In the genomic region with DNA sequence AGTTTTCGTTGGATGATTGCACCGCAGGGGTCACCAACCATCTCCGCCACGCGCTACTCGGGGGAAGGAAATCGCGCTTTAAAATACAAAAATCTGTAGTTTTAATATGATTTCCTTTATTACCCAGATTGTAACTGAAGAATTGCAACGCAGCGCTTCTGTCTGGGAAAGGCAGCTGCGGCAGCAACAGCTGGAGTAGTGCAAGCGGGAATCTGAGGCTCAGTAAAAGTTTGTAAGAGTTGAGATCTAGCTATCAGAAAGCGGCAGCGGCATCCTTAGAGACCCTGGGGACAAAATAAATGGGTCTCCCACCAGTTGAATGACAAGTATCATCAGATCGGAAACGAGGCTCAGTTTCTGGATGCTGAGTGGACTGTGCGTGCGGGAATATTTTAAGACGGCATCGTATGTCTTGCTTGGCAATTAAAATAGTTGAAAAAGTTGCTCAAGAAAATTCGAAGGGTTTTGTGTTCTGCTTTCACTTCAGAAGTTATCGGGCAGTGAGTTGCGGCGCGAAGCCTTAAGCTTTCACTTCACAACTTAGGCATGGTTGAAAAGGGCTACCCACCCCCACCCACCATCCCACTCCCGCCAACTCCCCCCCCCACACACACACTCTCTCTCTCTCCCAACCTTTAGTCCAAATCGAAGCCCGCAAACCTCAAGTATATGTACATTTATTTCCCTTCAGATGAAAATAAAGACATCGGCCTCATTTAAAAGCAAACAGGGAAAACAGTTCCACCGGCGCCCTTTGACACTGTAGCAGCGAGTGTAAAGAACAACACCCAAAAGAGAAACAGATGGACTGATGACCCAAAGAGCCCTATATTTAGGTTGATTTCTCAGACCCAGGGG, we compare ENCODE assay signal across 1 cellular context.
TF ChIP-seq lines count a peak whose summit lies in the region.

No MANE protein-coding gene starts in this region.

TF ChIP-seq in liver, 16 proteins besides CTCF, POLR2A, EP300 and RAD21 (continued from another document):
- TF ChIP-seq, protein P1, sequence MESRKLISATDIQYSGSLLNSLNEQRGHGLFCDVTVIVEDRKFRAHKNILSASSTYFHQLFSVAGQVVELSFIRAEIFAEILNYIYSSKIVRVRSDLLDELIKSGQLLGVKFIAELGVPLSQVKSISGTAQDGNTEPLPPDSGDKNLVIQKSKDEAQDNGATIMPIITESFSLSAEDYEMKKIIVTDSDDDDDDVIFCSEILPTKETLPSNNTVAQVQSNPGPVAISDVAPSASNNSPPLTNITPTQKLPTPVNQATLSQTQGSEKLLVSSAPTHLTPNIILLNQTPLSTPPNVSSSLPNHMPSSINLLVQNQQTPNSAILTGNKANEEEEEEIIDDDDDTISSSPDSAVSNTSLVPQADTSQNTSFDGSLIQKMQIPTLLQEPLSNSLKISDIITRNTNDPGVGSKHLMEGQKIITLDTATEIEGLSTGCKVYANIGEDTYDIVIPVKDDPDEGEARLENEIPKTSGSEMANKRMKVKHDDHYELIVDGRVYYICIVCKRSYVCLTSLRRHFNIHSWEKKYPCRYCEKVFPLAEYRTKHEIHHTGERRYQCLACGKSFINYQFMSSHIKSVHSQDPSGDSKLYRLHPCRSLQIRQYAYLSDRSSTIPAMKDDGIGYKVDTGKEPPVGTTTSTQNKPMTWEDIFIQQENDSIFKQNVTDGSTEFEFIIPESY (IDR thresholded peaks at IDR 0.05), result no peak
- no peak for TF ChIP-seq NR2F2 (IDR thresholded peaks at IDR 0.05)
- TF ChIP-seq, protein P2, sequence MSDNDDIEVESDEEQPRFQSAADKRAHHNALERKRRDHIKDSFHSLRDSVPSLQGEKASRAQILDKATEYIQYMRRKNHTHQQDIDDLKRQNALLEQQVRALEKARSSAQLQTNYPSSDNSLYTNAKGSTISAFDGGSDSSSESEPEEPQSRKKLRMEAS (IDR thresholded peaks at IDR 0.05), result no peak
